Comparison of ENCODE assay signal across 9 cellular contexts in genomic region chr2:18342901-18343300, GRCh38.
"Had no signal": no experiment of that assay in that cellular context is flagged by ENCODE, and none has a peak within 500 bp of the region (broad histone marks: within the 10 kb centered on the region; RNA-seq: fewer than 3 reads in every experiment).

No MANE protein-coding gene starts in this region.

- H3K9ac ChIP-seq: GM23248 had no signal

- H3K27ac ChIP-seq: GM23248 had no signal

- H3K9me3 ChIP-seq: HAP-1 had no signal

- H3K4me2 ChIP-seq: GM23338 had no signal

- ATAC-seq: GM23338, HCT116 had no signal

- H3K4me3 ChIP-seq: GM23248, GM23338, HAP-1 had no signal

- H3K36me3 ChIP-seq: HAP-1 had no signal

- H2AFZ ChIP-seq: GM23248, GM23338 had no signal

- DNase-seq: GM23248, GOT3, H7, H9, HCEC 1CT, HFFc6 had no signal
